In the genomic region with DNA sequence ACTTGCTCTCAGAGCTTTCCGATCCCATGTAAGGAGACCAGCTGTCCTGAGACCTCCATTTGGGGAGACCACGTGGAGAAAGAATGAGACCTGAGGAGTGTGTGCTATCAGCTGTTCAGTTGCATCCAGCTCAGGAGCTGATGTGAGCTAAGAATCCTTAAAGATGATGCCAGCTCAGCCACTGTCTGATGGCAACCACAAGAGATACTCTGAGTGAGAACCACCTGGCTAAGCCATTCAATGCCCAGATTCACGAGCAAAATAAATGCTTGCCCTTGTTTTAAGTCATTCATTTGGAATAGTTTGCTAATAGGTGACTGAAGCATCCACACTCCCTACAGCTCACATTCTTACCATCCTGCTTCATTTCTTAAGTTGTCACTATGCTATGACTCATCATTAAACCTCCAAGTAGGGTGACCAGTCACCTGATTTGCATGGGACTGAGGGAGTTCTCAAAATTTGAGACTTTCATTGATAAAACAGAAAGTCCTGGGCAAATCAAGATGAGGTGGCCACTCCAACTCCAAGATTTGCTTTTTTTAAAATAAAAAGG, we compare ENCODE assay signal across 14 cellular contexts. TPM values are rescaled to one million over a fixed set of nuclear protein-coding genes. Genes with fewer than 3 reads are reported as not detected.
DNase-seq lines count a peak whose midpoint lies in the region; ATAC-seq and TF ChIP-seq lines count a peak whose summit lies in the region.
"Had no signal": no experiment of that assay in that cellular context is flagged by ENCODE, and none has a peak within 500 bp of the region (broad histone marks: within the 10 kb centered on the region; RNA-seq: fewer than 3 reads in every experiment).

No MANE protein-coding gene starts in this region.

- H3K27ac Mint-ChIP-seq in endothelial cell (ENCODE audit: unreplicated experiment) = no peak overlapping the region
- no peak overlapping the region for H3K27ac Mint-ChIP-seq in activated T-helper 1 cell treated with anti-CD3 and anti-CD28 coated beads, Interleukin-12 subunit alpha, Interleukin-12 subunit beta, Interleukin-2, Interleukin-4 antibody, amounts not matched to agents 30 ng/mL and 10 ng/mL and 1 ng/mL, durations not matched to agents 14 hours and 24 hours and 36 hours

- DNase-seq in myocyte (ENCODE audit: low read depth) (peak; percentile 49), pons (ENCODE audit: low spot score) (no peak), endothelial cell (ENCODE audit: low spot score) (no peak)
- DNase-seq in activated CD4-positive, CD25-positive, alpha-beta regulatory T cell (lab: John Stamatoyannopoulos, UW) = no peak
- DNase-seq in activated T-helper 1 cell treated with anti-CD3 and anti-CD28 coated beads, Interleukin-12 subunit alpha, Interleukin-12 subunit beta, Interleukin-2, Interleukin-4 antibody, amounts not matched to agents 30 ng/mL and 10 ng/mL and 1 ng/mL, durations not matched to agents 14 hours and 24 hours and 36 hours (ENCODE audit: low spot score) = no peak
- DNase-seq: activated CD4-positive, alpha-beta memory T cell treated with anti-CD3 and anti-CD28 coated beads for 36 hours; brain microvascular endothelial cell; NCI-H187; stimulated activated CD4-positive, alpha-beta T cell treated with anti-CD3 and anti-CD28 coated beads, Interleukin-15, amount 100 ng/mL, for 24 hours had no signal

- intact Hi-C loops in activated T-helper 1 cell treated with anti-CD3 and anti-CD28 coated beads, Interleukin-12 subunit alpha, Interleukin-12 subunit beta, Interleukin-2, Interleukin-4 antibody, amounts not matched to agents 30 ng/mL and 10 ng/mL and 1 ng/mL, durations not matched to agents 14 hours and 24 hours and 36 hours (cut with micrococcal nuclease) = loop anchor here (5.0 kb wide), 1 partner anchor 513 kb away; no protein-coding TSS in a partner anchor

- no peak overlapping the region for H3K4me3 Mint-ChIP-seq in endothelial cell (ENCODE audit: unreplicated experiment)
- H3K4me3 Mint-ChIP-seq in activated T-helper 1 cell treated with anti-CD3 and anti-CD28 coated beads, Interleukin-12 subunit alpha, Interleukin-12 subunit beta, Interleukin-2, Interleukin-4 antibody, amounts not matched to agents 30 ng/mL and 10 ng/mL and 1 ng/mL, durations not matched to agents 14 hours and 24 hours and 36 hours = no peak overlapping the region
- H3K4me3 Mint-ChIP-seq: activated CD4-positive, alpha-beta memory T cell treated with anti-CD3 and anti-CD28 coated beads for 36 hours had no signal

- no peaks in the 10 kb centered on the region for H3K4me1 Mint-ChIP-seq in endothelial cell (ENCODE audit: unreplicated experiment)
- H3K4me1 Mint-ChIP-seq in activated T-helper 1 cell treated with anti-CD3 and anti-CD28 coated beads, Interleukin-12 subunit alpha, Interleukin-12 subunit beta, Interleukin-2, Interleukin-4 antibody, amounts not matched to agents 30 ng/mL and 10 ng/mL and 1 ng/mL, durations not matched to agents 14 hours and 24 hours and 36 hours (ENCODE audit: low read depth) = peaks cover 21% of the 10 kb centered on the region

- peaks cover 5% of the 10 kb centered on the region for H3K27me3 Mint-ChIP-seq in endothelial cell (ENCODE audit: unreplicated experiment)
- peaks cover 36% of the 10 kb centered on the region for H3K27me3 Mint-ChIP-seq in activated T-helper 1 cell treated with anti-CD3 and anti-CD28 coated beads, Interleukin-12 subunit alpha, Interleukin-12 subunit beta, Interleukin-2, Interleukin-4 antibody, amounts not matched to agents 30 ng/mL and 10 ng/mL and 1 ng/mL, durations not matched to agents 14 hours and 24 hours and 36 hours (ENCODE audit: insufficient read depth)

- TF ChIP-seq CTCF in endothelial cell (IDR thresholded peaks at IDR 0.05; ENCODE audit: unreplicated experiment) = no peak

- ATAC-seq in GM18873 (IDR thresholded peaks at IDR 0.05; ENCODE audit: low FRiP score, unreplicated experiment) (peak; percentile 48), HG02623 (IDR thresholded peaks at IDR 0.05; ENCODE audit: unreplicated experiment) (peak; percentile 40), HG03575 (IDR thresholded peaks at IDR 0.05; ENCODE audit: extremely low read depth, insufficient number of reproducible peaks, low FRiP score, unreplicated experiment) (peak; percentile 45)
- ATAC-seq: Right ventricle myocardium inferior had no signal

- no peaks in the 10 kb centered on the region for H3K9me3 Mint-ChIP-seq in endothelial cell (ENCODE audit: unreplicated experiment)
- peaks cover 7% of the 10 kb centered on the region for H3K9me3 Mint-ChIP-seq in activated T-helper 1 cell treated with anti-CD3 and anti-CD28 coated beads, Interleukin-12 subunit alpha, Interleukin-12 subunit beta, Interleukin-2, Interleukin-4 antibody, amounts not matched to agents 30 ng/mL and 10 ng/mL and 1 ng/mL, durations not matched to agents 14 hours and 24 hours and 36 hours
- H3K9me3 Mint-ChIP-seq: activated CD4-positive, alpha-beta memory T cell treated with anti-CD3 and anti-CD28 coated beads for 36 hours had no signal

- no peaks in the 10 kb centered on the region for H3K36me3 Mint-ChIP-seq in endothelial cell (ENCODE audit: low read depth, unreplicated experiment)
- H3K36me3 Mint-ChIP-seq in activated T-helper 1 cell treated with anti-CD3 and anti-CD28 coated beads, Interleukin-12 subunit alpha, Interleukin-12 subunit beta, Interleukin-2, Interleukin-4 antibody, amounts not matched to agents 30 ng/mL and 10 ng/mL and 1 ng/mL, durations not matched to agents 14 hours and 24 hours and 36 hours (ENCODE audit: low read depth) = peaks cover 3% of the 10 kb centered on the region
- H3K36me3 Mint-ChIP-seq: activated CD4-positive, alpha-beta memory T cell treated with anti-CD3 and anti-CD28 coated beads for 36 hours had no signal

RNA-seq across cellular contexts. Expression of gene SPTSSB, which starts 56.4 kb away (rescaled TPM):
- total RNA-seq in myocyte (not detected in 2 replicates), endothelial cell (ENCODE audit: unreplicated experiment) (not detected)
- not detected for polyA plus RNA-seq in myocyte (2012)
- total RNA-seq in activated T-helper 1 cell treated with anti-CD3 and anti-CD28 coated beads, Interleukin-12 subunit alpha, Interleukin-12 subunit beta, Interleukin-2, Interleukin-4 antibody, amounts not matched to agents 30 ng/mL and 10 ng/mL and 1 ng/mL, durations not matched to agents 14 hours and 24 hours and 36 hours = not detected in 2 replicates
- total RNA-seq: activated CD4-positive, alpha-beta memory T cell treated with anti-CD3 and anti-CD28 coated beads for 36 hours; glomerular endothelial cell had no signal
